In the genomic region with DNA sequence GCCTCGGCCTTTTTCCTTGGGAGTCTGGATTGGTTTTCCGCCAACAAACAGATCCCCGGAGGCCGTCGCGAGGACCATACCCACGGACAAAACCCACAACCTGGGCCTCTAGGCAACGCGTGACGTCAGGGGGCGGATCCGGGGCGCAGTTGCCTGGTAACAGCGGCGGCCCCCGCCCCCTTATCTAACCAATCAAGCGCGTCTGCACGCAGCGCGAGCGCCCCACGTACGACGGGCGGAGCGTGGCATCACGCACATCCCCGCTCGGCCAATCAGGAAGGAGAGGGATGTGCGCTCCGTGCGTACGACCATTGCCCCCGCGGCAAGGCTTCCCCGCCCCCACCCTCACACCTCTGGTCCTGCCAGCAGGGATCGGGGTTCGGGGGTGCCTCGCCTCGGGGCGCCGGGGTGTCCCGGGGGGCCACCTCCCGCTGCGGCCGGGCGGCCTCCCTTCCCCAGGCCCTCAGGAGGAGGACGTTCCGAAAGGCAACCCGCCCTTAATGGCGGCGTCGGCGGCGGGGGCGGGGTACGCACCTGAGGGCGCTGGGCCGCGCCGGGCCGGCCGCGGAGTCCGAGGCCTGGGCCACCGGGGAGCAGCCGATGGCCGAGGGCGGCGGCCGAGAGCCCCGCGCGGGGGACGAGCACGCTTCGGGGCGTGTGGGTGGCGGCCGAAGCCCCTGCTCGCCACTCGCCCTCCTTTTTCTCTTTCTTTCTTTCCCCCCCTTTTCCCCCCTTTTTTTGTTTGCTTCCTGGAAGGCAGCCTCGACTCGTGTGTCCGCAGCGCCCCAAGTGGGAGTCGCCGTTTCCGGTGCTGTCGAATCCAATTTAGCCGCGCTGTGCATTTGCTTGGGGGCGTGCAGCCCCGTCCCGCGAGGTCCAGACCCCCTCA, we compare ENCODE assay signal across 8 cellular contexts. TPM values are rescaled to one million over a fixed set of nuclear protein-coding genes. Genes with fewer than 3 reads are reported as not detected.
DNase-seq lines count a peak whose midpoint lies in the region; ATAC-seq and TF ChIP-seq lines count a peak whose summit lies in the region.
"Not testable (repeated sequence)": the region's sequence is repeated elsewhere in the genome, so short reads cannot be mapped to it uniquely, and the experiment has no call there.

GTF2IRD2 (minus strand) TSS at position 773 of the 889 bp plus-strand sequence. CDS start 15,227 bp downstream, outside the sequence.

- intact Hi-C loops in activated T-helper 2 cell treated with anti-CD3 and anti-CD28 coated beads, Interferon-gamma antibody, Interleukin-2, Interleukin-4, amounts not matched to agents 10 μg/mL and 5 μg/mL and 100 μg/mL, durations not matched to agents 14 hours and 24 hours and 36 hours (cut with micrococcal nuclease) = not testable (repeated sequence)

- not testable (repeated sequence) for H3K27me3 ChIP-seq in foreskin keratinocyte

- DNase-seq in Caki2 (ENCODE audit: low read depth); foreskin keratinocyte: not testable (repeated sequence)
- DNase-seq in NCI-H69 (lab: John Stamatoyannopoulos, UW) = peak; percentile 53
- peak; percentile 72 for DNase-seq in activated T-helper 2 cell treated with anti-CD3 and anti-CD28 coated beads, Interferon-gamma antibody, Interleukin-2, Interleukin-4, amounts not matched to agents 10 μg/mL and 5 μg/mL and 100 μg/mL, durations not matched to agents 14 hours and 24 hours and 36 hours (ENCODE audit: low spot score)
- DNase-seq in naive thymus-derived CD8-positive, alpha-beta T cell = peak in 3 of 10 donors; percentile 57 to 79 (median 76)

- H3K9me3 Mint-ChIP-seq in activated T-helper 2 cell treated with anti-CD3 and anti-CD28 coated beads, Interferon-gamma antibody, Interleukin-2, Interleukin-4, amounts not matched to agents 10 μg/mL and 5 μg/mL and 100 μg/mL, durations not matched to agents 14 hours and 24 hours and 36 hours; naive thymus-derived CD8-positive, alpha-beta T cell: not testable (repeated sequence)

- TF ChIP-seq CTCF in foreskin keratinocyte (conservative IDR thresholded peaks at IDR 0.05) = not testable (repeated sequence)

- H3K36me3 Mint-ChIP-seq in activated T-helper 2 cell treated with anti-CD3 and anti-CD28 coated beads, Interferon-gamma antibody, Interleukin-2, Interleukin-4, amounts not matched to agents 10 μg/mL and 5 μg/mL and 100 μg/mL, durations not matched to agents 14 hours and 24 hours and 36 hours (ENCODE audit: low read depth); naive thymus-derived CD8-positive, alpha-beta T cell: not testable (repeated sequence)

- H3K27ac Mint-ChIP-seq in activated T-helper 2 cell treated with anti-CD3 and anti-CD28 coated beads, Interferon-gamma antibody, Interleukin-2, Interleukin-4, amounts not matched to agents 10 μg/mL and 5 μg/mL and 100 μg/mL, durations not matched to agents 14 hours and 24 hours and 36 hours = peak within 1 kb of the TSS; percentile 69
- H3K27ac Mint-ChIP-seq in naive thymus-derived CD8-positive, alpha-beta T cell = peak within 1 kb of the TSS in 9 of 10 donors; percentile 43 to 93 (median 87)

- H3K4me3 Mint-ChIP-seq in activated T-helper 2 cell treated with anti-CD3 and anti-CD28 coated beads, Interferon-gamma antibody, Interleukin-2, Interleukin-4, amounts not matched to agents 10 μg/mL and 5 μg/mL and 100 μg/mL, durations not matched to agents 14 hours and 24 hours and 36 hours (ENCODE audit: low read depth) = peak within 1 kb of the TSS; percentile 73
- peak within 1 kb of the TSS; percentile 41 to 85 (median 76) for H3K4me3 Mint-ChIP-seq in naive thymus-derived CD8-positive, alpha-beta T cell

- not testable (repeated sequence) for H3K27me3 Mint-ChIP-seq in activated T-helper 2 cell treated with anti-CD3 and anti-CD28 coated beads, Interferon-gamma antibody, Interleukin-2, Interleukin-4, amounts not matched to agents 10 μg/mL and 5 μg/mL and 100 μg/mL, durations not matched to agents 14 hours and 24 hours and 36 hours (ENCODE audit: low read depth); naive thymus-derived CD8-positive, alpha-beta T cell

- POLR2A ChIA-PET in naive thymus-derived CD8-positive, alpha-beta T cell (lab: Charles Lee) = not testable (repeated sequence)

- H3K4me1 ChIP-seq in foreskin keratinocyte = not testable (repeated sequence)

- in situ Hi-C loops in Caki2 (cut with HindIII; ENCODE audit: low pct_unique_long_range_greater_than_20kb, low sequenced_read_pairs) = not testable (repeated sequence)

- ATAC-seq in GM21360 (IDR thresholded peaks at IDR 0.05; ENCODE audit: unreplicated experiment) = peak; percentile 83
- ATAC-seq in HG03045 (IDR thresholded peaks at IDR 0.05; ENCODE audit: unreplicated experiment) = peak; percentile 82
- peak; percentile 88 for ATAC-seq in foreskin keratinocyte
- peak; percentile 86 to 88 for ATAC-seq in naive thymus-derived CD8-positive, alpha-beta T cell

- H3K27ac ChIP-seq in foreskin keratinocyte; temporal lobe (ENCODE audit: low read depth, low read length): not testable (repeated sequence)

- not testable (repeated sequence) for H3K4me1 Mint-ChIP-seq in activated T-helper 2 cell treated with anti-CD3 and anti-CD28 coated beads, Interferon-gamma antibody, Interleukin-2, Interleukin-4, amounts not matched to agents 10 μg/mL and 5 μg/mL and 100 μg/mL, durations not matched to agents 14 hours and 24 hours and 36 hours (ENCODE audit: low read depth); naive thymus-derived CD8-positive, alpha-beta T cell

RNA-seq across cellular contexts. Expression of gene GTF2IRD2, which starts in this region (rescaled TPM):
- 2.5 and 11.8 TPM in 2 replicates for total RNA-seq in Caki2 (2014; rRNA removed; shearing (Covaris generic); ENCODE audit: low replicate concordance)
- 7.2 and 10.0 TPM in 2 replicates for total RNA-seq in activated T-helper 2 cell treated with anti-CD3 and anti-CD28 coated beads, Interferon-gamma antibody, Interleukin-2, Interleukin-4, amounts not matched to agents 10 μg/mL and 5 μg/mL and 100 μg/mL, durations not matched to agents 14 hours and 24 hours and 36 hours
- total RNA-seq in foreskin keratinocyte (4.1 and 4.7 TPM in 2 replicates), temporal lobe (27.5 TPM)
- polyA plus RNA-seq in foreskin keratinocyte = 4.4 and 5.0 TPM in 2 replicates
- total RNA-seq in naive thymus-derived CD8-positive, alpha-beta T cell = 10 to 100 TPM; 40.8 to 43.0 TPM
- polyA plus RNA-seq in naive thymus-derived CD8-positive, alpha-beta T cell = 10 to 100 TPM; 14.3 to 14.5 (median 14.4) TPM
